Comparison of ENCODE assay signal across 12 cellular contexts in genomic region chr11:133531971-133532651, GRCh38. TPM values are rescaled to one million over a fixed set of nuclear protein-coding genes. Genes with fewer than 3 reads are reported as not detected.
DNase-seq lines count a peak whose midpoint lies in the region; ATAC-seq and TF ChIP-seq lines count a peak whose summit lies in the region.
"Had no signal": no experiment of that assay in that cellular context is flagged by ENCODE, and none has a peak within 500 bp of the region (broad histone marks: within the 10 kb centered on the region; RNA-seq: fewer than 3 reads in every experiment).

Gene OPCML, minus strand, starts transcription at chr11:133532501.

- 4 to 12% methylated on average over 5 to 27 of the region's 27 CpGs for WGBS in endodermal cell (ENCODE audit: insufficient coverage in 1 of 2, insufficient read length in 1 of 2), 2 experiments

- no peaks in the 10 kb centered on the region for H3K9me3 ChIP-seq in endodermal cell (ENCODE audit: control insufficient read depth, low read length)

- H3K9me3 Mint-ChIP-seq in endodermal cell: no peaks in the 10 kb centered on the region
- H3K9me3 Mint-ChIP-seq: activated naive CD4-positive, alpha-beta T cell treated with anti-CD3 and anti-CD28 coated beads for 36 hours had no signal

- TF ChIP-seq CTCF in endodermal cell (conservative IDR thresholded peaks at IDR 0.05): no peak

- H3K36me3 ChIP-seq in endodermal cell (ENCODE audit: control insufficient read depth, insufficient read depth, low read length): no peaks in the 10 kb centered on the region

- ATAC-seq in left ventricle myocardium superior (peak; percentile 25), Right ventricle myocardium superior (ENCODE audit: poor library complexity) (no peak), GM18867 (IDR thresholded peaks at IDR 0.05; ENCODE audit: unreplicated experiment) (no peak), HG03565 (IDR thresholded peaks at IDR 0.05; ENCODE audit: unreplicated experiment) (no peak)
- ATAC-seq: activated CD8-positive, alpha-beta memory T cell treated with anti-CD3 and anti-CD28 coated beads, Interleukin-2, amount 10 ng/mL, durations not matched to agents 7 days and 5 days; K562 had no signal

- peaks cover 53% of the 10 kb centered on the region for H3K27me3 ChIP-seq in endodermal cell (ENCODE audit: control insufficient read depth, insufficient read depth, low read length, poor library complexity, severe bottlenecking)

- intact Hi-C loops in left ventricle myocardium superior (cut with micrococcal nuclease): no loop called here
- intact Hi-C loops in Right ventricle myocardium superior (cut with DNase I): no loop called here

- peak within 1 kb of the TSS; percentile 77 for H3K4me3 ChIP-seq in endodermal cell (ENCODE audit: low read length)
- H3K4me3 ChIP-seq: K562 had no signal

- H3K27me3 Mint-ChIP-seq in endodermal cell (ENCODE audit: insufficient read depth): peaks cover 50% of the 10 kb centered on the region

- H3K4me1 ChIP-seq in endodermal cell (ENCODE audit: control insufficient read depth, insufficient read depth, low read length): peaks cover 11% of the 10 kb centered on the region

- peaks cover 33% of the 10 kb centered on the region for H3K4me1 Mint-ChIP-seq in endodermal cell
- H3K4me1 Mint-ChIP-seq: activated CD8-positive, alpha-beta memory T cell treated with anti-CD3 and anti-CD28 coated beads, Interleukin-2, amount 10 ng/mL, durations not matched to agents 7 days and 5 days had no signal

- no peak within 1 kb of the TSS for H3K27ac Mint-ChIP-seq in endodermal cell
- H3K27ac Mint-ChIP-seq: activated CD8-positive, alpha-beta memory T cell treated with anti-CD3 and anti-CD28 coated beads, Interleukin-2, amount 10 ng/mL, durations not matched to agents 7 days and 5 days; activated naive CD4-positive, alpha-beta T cell treated with anti-CD3 and anti-CD28 coated beads for 36 hours had no signal

- H3K27ac ChIP-seq in endodermal cell (ENCODE audit: low read depth, low read length): no peak within 1 kb of the TSS

- H3K9ac ChIP-seq in endodermal cell (ENCODE audit: extremely low read depth, low read length, poor library complexity, severe bottlenecking): no peak within 1 kb of the TSS

- DNase-seq in left ventricle myocardium superior (no peak), Right ventricle myocardium superior (no peak), endodermal cell (peak; percentile 81), middle frontal gyrus (ENCODE audit: extremely low spot score, low spot score) (peak; percentile 31)
- DNase-seq in stimulated activated naive CD4-positive, alpha-beta T cell (lab: John Stamatoyannopoulos, UW): no peak
- no peak for DNase-seq in stimulated activated CD4-positive, alpha-beta T cell treated with anti-CD3 and anti-CD28 coated beads, Interleukin-15, amount 100 ng/mL, for 24 hours
- DNase-seq: activated CD8-positive, alpha-beta memory T cell treated with anti-CD3 and anti-CD28 coated beads, Interleukin-2, amount 10 ng/mL, durations not matched to agents 7 days and 5 days; activated naive CD4-positive, alpha-beta T cell treated with anti-CD3 and anti-CD28 coated beads for 36 hours; NCI-H1436 treated with DMSO at 0.1 percent for 48 hours had no signal

- no peaks in the 10 kb centered on the region for H3K36me3 Mint-ChIP-seq in endodermal cell (ENCODE audit: low read depth)
- H3K36me3 Mint-ChIP-seq: activated CD8-positive, alpha-beta memory T cell treated with anti-CD3 and anti-CD28 coated beads, Interleukin-2, amount 10 ng/mL, durations not matched to agents 7 days and 5 days had no signal

- peak within 1 kb of the TSS; percentile 61 for H3K4me3 Mint-ChIP-seq in endodermal cell
- H3K4me3 Mint-ChIP-seq: activated CD8-positive, alpha-beta memory T cell treated with anti-CD3 and anti-CD28 coated beads, Interleukin-2, amount 10 ng/mL, durations not matched to agents 7 days and 5 days; activated naive CD4-positive, alpha-beta T cell treated with anti-CD3 and anti-CD28 coated beads for 36 hours had no signal

RNA-seq across cellular contexts. Expression of gene OPCML, which starts in this region (rescaled TPM):
- total RNA-seq in left ventricle myocardium superior (0.37 TPM), Right ventricle myocardium superior (0.59 TPM), endodermal cell (under 1 TPM; 0.49 to 0.86 TPM)
- 2.0 TPM for polyA plus RNA-seq in endodermal cell (2013, experiment 1 of 2)
- polyA plus RNA-seq in endodermal cell (2013, experiment 2 of 2): 3.3 TPM
- total RNA-seq: activated CD8-positive, alpha-beta memory T cell treated with anti-CD3 and anti-CD28 coated beads, Interleukin-2, amount 10 ng/mL, durations not matched to agents 7 days and 5 days; activated naive CD4-positive, alpha-beta T cell treated with anti-CD3 and anti-CD28 coated beads for 36 hours; K562 had no signal
- polyA plus RNA-seq: K562 had no signal

Comparison
In these comparisons a context has a peak if more than half of its experiments do, and no peak if none do; other contexts are left out.
1. Peak in ATAC-seq in left ventricle myocardium superior; RNA of the gene not detected or under 1 TPM.
2. DNase-seq: peak in endodermal cell (single experiment) and middle frontal gyrus (single experiment); none in left ventricle myocardium superior (single experiment), Right ventricle myocardium superior (single experiment), stimulated activated naive CD4-positive, alpha-beta T cell (0 of 6) and stimulated activated CD4-positive, alpha-beta T cell treated with anti-CD3 and anti-CD28 coated beads, Interleukin-15, amount 100 ng/mL, for 24 hours (single experiment).